Comparison of ENCODE assay signal across 19 cellular contexts in genomic region chr11:2295971-2296912, GRCh38. TPM values are rescaled to one million over a fixed set of nuclear protein-coding genes. Genes with fewer than 3 reads are reported as not detected.
DNase-seq lines count a peak whose midpoint lies in the region; ATAC-seq and TF ChIP-seq lines count a peak whose summit lies in the region.
"Had no signal": no experiment of that assay in that cellular context is flagged by ENCODE, and none has a peak within 500 bp of the region (broad histone marks: within the 10 kb centered on the region; RNA-seq: fewer than 3 reads in every experiment).

No MANE protein-coding gene starts in this region.

- no peak overlapping the region for H4K8ac ChIP-seq in H9 (replicated peaks; ENCODE audit: insufficient read length, low read depth, low read length)

- no peak overlapping the region for H3K27ac ChIP-seq in H9 (ENCODE audit: insufficient read length, low read depth, low read length)
- no peak overlapping the region for H3K27ac ChIP-seq in right lobe of liver
- no peak overlapping the region for H3K27ac ChIP-seq in GM23248
- H3K27ac ChIP-seq: BLaER1 treated with 17β-estradiol and CSF1 and Interleukin-3, amounts not matched to agents 10 nM and 100 nM; body of pancreas; pancreas; skin epidermis had no signal

- H3K9me3 Mint-ChIP-seq in activated CD4-positive, alpha-beta T cell treated with anti-CD3 and anti-CD28 coated beads, Interleukin-2, amount 10 ng/mL, durations not matched to agents 7 days and 5 days = no peaks in the 10 kb centered on the region
- no peaks in the 10 kb centered on the region; a peak in 1 of 5 replicates for H3K9me3 Mint-ChIP-seq in H9

- H3K27ac Mint-ChIP-seq in activated CD4-positive, alpha-beta T cell treated with anti-CD3 and anti-CD28 coated beads, Interleukin-2, amount 10 ng/mL, durations not matched to agents 7 days and 5 days = peak overlapping the region; percentile 13
- no peak overlapping the region; a peak in 1 of 7 replicates for H3K27ac Mint-ChIP-seq in H9

- no peak overlapping the region for H2BK20ac ChIP-seq in H9 (ENCODE audit: low read depth, low read length, poor library complexity, severe bottlenecking)

- TF ChIP-seq CTCF in H9 (conservative IDR thresholded peaks at IDR 0.05) = no peak
- TF ChIP-seq CTCF in right lobe of liver (IDR thresholded peaks at IDR 0.05) = no peak

- no peak for TF ChIP-seq POLR2A in right lobe of liver (IDR thresholded peaks at IDR 0.05)

- H3K79me2 ChIP-seq in H9 (ENCODE audit: insufficient read depth, low read length) (no peaks in the 10 kb centered on the region), GM23248 (ENCODE audit: insufficient read depth) (no peaks in the 10 kb centered on the region)

- H3K14ac ChIP-seq in H9 (ENCODE audit: insufficient read depth, low read length) = no peak overlapping the region

- in situ Hi-C loops in GM23248 (cut with MboI) = loop anchor here (10.0 to 25.0 kb wide), 2 partner anchors 109 to 129 kb away; no protein-coding TSS in a partner anchor

- intact Hi-C loops in right lobe of liver (cut with DNase I) = loop anchor here in 1 of 2 donors (5.0 kb wide), 1 partner anchor 99 kb away; no protein-coding TSS in a partner anchor
- intact Hi-C loops in sciatic nerve (cut with DNase I) = loop anchor here (5.0 kb wide), 1 partner anchor 99 kb away; no protein-coding TSS in a partner anchor

- H3K56ac ChIP-seq in H9 (ENCODE audit: insufficient read length, low read depth, low read length) = no peak overlapping the region

- H3K4me3 Mint-ChIP-seq in activated CD4-positive, alpha-beta T cell treated with anti-CD3 and anti-CD28 coated beads, Interleukin-2, amount 10 ng/mL, durations not matched to agents 7 days and 5 days = no peak overlapping the region
- H3K4me3 Mint-ChIP-seq in H9 = no peak overlapping the region

- H3K4me2 ChIP-seq in H9 (ENCODE audit: insufficient read depth, insufficient read length, low read length) (no peak overlapping the region), GM23248 (ENCODE audit: unreplicated experiment) (no peak overlapping the region)
- H3K4me2 ChIP-seq: BLaER1 treated with 17β-estradiol and CSF1 and Interleukin-3, amounts not matched to agents 10 nM and 100 nM had no signal

- no peak overlapping the region for H3K4me3 ChIP-seq in right lobe of liver
- no peak overlapping the region for H3K4me3 ChIP-seq in GM23248
- H3K4me3 ChIP-seq: BLaER1 treated with 17β-estradiol and CSF1 and Interleukin-3, amounts not matched to agents 10 nM and 100 nM; body of pancreas; GM12878; pancreas; skin epidermis had no signal

- peaks cover 30% of the 10 kb centered on the region for H3K4me1 Mint-ChIP-seq in activated CD4-positive, alpha-beta T cell treated with anti-CD3 and anti-CD28 coated beads, Interleukin-2, amount 10 ng/mL, durations not matched to agents 7 days and 5 days
- H3K4me1 Mint-ChIP-seq in H9 = no peaks in the 10 kb centered on the region

- no CpG with 5 or more reads among the region's 17 CpGs for WGBS in H9 (ENCODE audit: extremely low coverage, insufficient read length, low lambda C conversion rate)
- 31% methylated on average over 3 of the region's 17 CpGs for WGBS in right lobe of liver (ENCODE audit: insufficient coverage, low coverage, low lambda C conversion rate, missing lambda C conversion rate)
- WGBS in GM23248 (ENCODE audit: low coverage in 1 of 2, low lambda C conversion rate in 2 of 2, missing lambda C conversion rate in 2 of 2), 2 experiments = 52 to 56% methylated on average over 17 of the region's 17 CpGs

- no peaks in the 10 kb centered on the region for H3F3A ChIP-seq in GM23248 (ENCODE audit: insufficient read depth)

- no peak overlapping the region for H3K4ac ChIP-seq in H9 (ENCODE audit: low read depth, low read length)

- H3K9me2 ChIP-seq in GM23248 (ENCODE audit: insufficient read depth) = no peaks in the 10 kb centered on the region

- peaks cover 29% of the 10 kb centered on the region for H3K36me3 Mint-ChIP-seq in activated CD4-positive, alpha-beta T cell treated with anti-CD3 and anti-CD28 coated beads, Interleukin-2, amount 10 ng/mL, durations not matched to agents 7 days and 5 days (ENCODE audit: low read depth)
- H3K36me3 Mint-ChIP-seq in H9 (ENCODE audit: insufficient read depth in 1 of 3, low read depth in 3 of 3) = no peaks in the 10 kb centered on the region

- CTCF ChIA-PET in activated CD4-positive, alpha-beta T cell treated with anti-CD3 and anti-CD28 coated beads, Interleukin-2, amount 10 ng/mL, durations not matched to agents 7 days and 5 days (lab: Charles Lee) = interaction anchor here (2.1 to 2.4 kb wide), 2 partner anchors 9 to 124 kb away, joined by 9 to 10 read pairs; no protein-coding TSS in a partner anchor

- H3K27me3 ChIP-seq in H9 (ENCODE audit: insufficient read depth, low read length) (no peaks in the 10 kb centered on the region; the same call in 1 of the 2 replicates), right lobe of liver (no peaks in the 10 kb centered on the region), GM23248 (replicated peaks; ENCODE audit: insufficient read depth) (peaks cover 6% of the 10 kb centered on the region; the same call in 1 of the 2 replicates)
- H3K27me3 ChIP-seq: body of pancreas, pancreas had no signal

- H3K79me1 ChIP-seq in H9 (ENCODE audit: insufficient read depth, low read depth, low read length, poor library complexity, severe bottlenecking) = no peaks in the 10 kb centered on the region

- H2AK5ac ChIP-seq in H9 (ENCODE audit: insufficient read length, low read length) = no peak overlapping the region

- no peak overlapping the region for H4K91ac ChIP-seq in H9 (ENCODE audit: insufficient read length, low read depth, low read length)

- H2AFZ ChIP-seq in H9 (ENCODE audit: low read length) (no peak overlapping the region), GM23248 (no peak overlapping the region)

- H3K23me2 ChIP-seq in H9 (ENCODE audit: insufficient read length, low read depth, low read length, poor library complexity, severe bottlenecking) = no peaks in the 10 kb centered on the region

- H3K9me3 ChIP-seq in H9 (ENCODE audit: control insufficient read depth, low read depth, low read length) (no peaks in the 10 kb centered on the region), right lobe of liver (no peaks in the 10 kb centered on the region), GM23248 (ENCODE audit: low read depth) (no peaks in the 10 kb centered on the region)
- H3K9me3 ChIP-seq: BLaER1 treated with 17β-estradiol and CSF1 and Interleukin-3, amounts not matched to agents 10 nM and 100 nM; body of pancreas; pancreas had no signal

- H4K20me1 ChIP-seq in H9 (ENCODE audit: control insufficient read depth, insufficient read depth, insufficient read length) (no peaks in the 10 kb centered on the region), GM23248 (ENCODE audit: insufficient read depth) (no peaks in the 10 kb centered on the region)

- no peak overlapping the region for H2BK120ac ChIP-seq in H9 (ENCODE audit: low read depth, low read length, poor library complexity, severe bottlenecking)

- H3K4me1 ChIP-seq in H9 (ENCODE audit: insufficient read depth, low read length) = no peaks in the 10 kb centered on the region
- H3K4me1 ChIP-seq in right lobe of liver = no peaks in the 10 kb centered on the region
- H3K4me1 ChIP-seq in GM23248 (ENCODE audit: insufficient read depth) = no peaks in the 10 kb centered on the region
- H3K4me1 ChIP-seq: body of pancreas, pancreas had no signal

- no peak overlapping the region for H2BK15ac ChIP-seq in H9 (ENCODE audit: low read depth, low read length)

- H3K9ac ChIP-seq in H9 (ENCODE audit: extremely low read depth, insufficient read length, low read length) (no peak overlapping the region), GM23248 (no peak overlapping the region)
- H3K9ac ChIP-seq: BLaER1 treated with 17β-estradiol and CSF1 and Interleukin-3, amounts not matched to agents 10 nM and 100 nM had no signal

- peak; percentile 4 for DNase-seq in activated CD4-positive, alpha-beta T cell treated with anti-CD3 and anti-CD28 coated beads, Interleukin-2, amount 10 ng/mL, durations not matched to agents 7 days and 5 days
- DNase-seq in activated CD4-positive, alpha-beta T cell treated with anti-CD3 and anti-CD28 coated beads, Interleukin-2, amount 50 U/mL, for 4 hours = no peak
- DNase-seq in H9 (peak; percentile 18), right lobe of liver (peak in 2 of 3 donors; percentile 38 to 42), sciatic nerve (ENCODE audit: low spot score) (peak; percentile 43), NCI-H2227 (lab: John Stamatoyannopoulos, UW; ENCODE audit: unreplicated experiment) (no peak), NCI-H2107 treated with DMSO at 0.1 percent for 48 hours (lab: John Stamatoyannopoulos, UW; ENCODE audit: unreplicated experiment) (no peak), GM23248 (no peak)
- DNase-seq: foreskin fibroblast; HCEC 1CT; SHP77 treated with DMSO at 0.1 percent for 48 hours; stimulated activated CD4-positive, alpha-beta T cell treated with anti-CD3 and anti-CD28 coated beads, Interleukin-4, amount 100 ng/mL, for 1 hour; T-helper 1 cell had no signal

- H3T11ph ChIP-seq in H9 (ENCODE audit: low read length) = no peak overlapping the region

- POLR2A ChIA-PET in activated CD4-positive, alpha-beta T cell treated with anti-CD3 and anti-CD28 coated beads, Interleukin-2, amount 10 ng/mL, durations not matched to agents 7 days and 5 days (lab: Charles Lee) = no interaction called here

- no peak overlapping the region for H3K23ac ChIP-seq in H9 (ENCODE audit: insufficient read length, low read depth, low read length)

- H3K27me3 Mint-ChIP-seq in activated CD4-positive, alpha-beta T cell treated with anti-CD3 and anti-CD28 coated beads, Interleukin-2, amount 10 ng/mL, durations not matched to agents 7 days and 5 days = no peaks in the 10 kb centered on the region
- H3K27me3 Mint-ChIP-seq in H9 (ENCODE audit: low read depth) = peaks cover 48% of the 10 kb centered on the region

- no peak overlapping the region for H2BK12ac ChIP-seq in H9 (ENCODE audit: insufficient read length, low read depth, low read length)

- H4K5ac ChIP-seq in H9 (ENCODE audit: insufficient read length, low read depth, low read length) = no peak overlapping the region

- H3K36me3 ChIP-seq in right lobe of liver (no peaks in the 10 kb centered on the region), GM23248 (ENCODE audit: low read depth) (no peaks in the 10 kb centered on the region)
- H3K36me3 ChIP-seq: pancreas had no signal

- H3K18ac ChIP-seq in H9 (ENCODE audit: insufficient read length, low read depth, low read length) = no peak overlapping the region

- H2BK5ac ChIP-seq in H9 (ENCODE audit: insufficient read length, low read length) = no peak overlapping the region

- ATAC-seq in right lobe of liver = no peak
- no peak for ATAC-seq in sciatic nerve
- ATAC-seq: body of pancreas, GM12878, pancreas had no signal

RNA-seq across cellular contexts. Expression of gene C11orf21, which starts 5.5 kb away (rescaled TPM):
- 10 to 100 TPM; 66.4 to 81.0 TPM for total RNA-seq in activated CD4-positive, alpha-beta T cell treated with anti-CD3 and anti-CD28 coated beads, Interleukin-2, amount 10 ng/mL, durations not matched to agents 7 days and 5 days
- total RNA-seq in H9 (2021) (not detected in 2 replicates), right lobe of liver (under 1 TPM; 0.25 to 0.51 (median 0.39) TPM), sciatic nerve (3.1 TPM)
- not detected in 2 replicates for total RNA-seq in GM23248 (2014; rRNA removed; shearing (Covaris generic))
- not detected in 2 replicates for polyA plus RNA-seq in GM23248 (2016; fragmentation: Nextera tagmentation; extraction: Ambion mirVana)
- total RNA-seq: G401 had no signal

RNA-seq across cellular contexts. Expression of gene TSPAN32, which starts 5.6 kb away (rescaled TPM):
- 10 to 100 TPM; 77.6 to 98.9 TPM for total RNA-seq in activated CD4-positive, alpha-beta T cell treated with anti-CD3 and anti-CD28 coated beads, Interleukin-2, amount 10 ng/mL, durations not matched to agents 7 days and 5 days
- not detected in 2 replicates for total RNA-seq in H9 (2021)
- total RNA-seq in right lobe of liver = 1 to 10 TPM in 1 of 6 experiments, under 1 TPM in 3, not detected in 2; 0.24 to 1.2 (median 0.63) TPM
- 7.3 TPM for total RNA-seq in sciatic nerve
- not detected in 2 replicates for total RNA-seq in GM23248 (2014; rRNA removed; shearing (Covaris generic))
- not detected in 2 replicates for polyA plus RNA-seq in GM23248 (2016; fragmentation: Nextera tagmentation; extraction: Ambion mirVana)
- total RNA-seq: G401, GM12878 had no signal

RNA-seq across cellular contexts. Expression of gene ASCL2, which starts 25.9 kb away (rescaled TPM):
- under 1 TPM; 0.31 to 0.40 TPM for total RNA-seq in activated CD4-positive, alpha-beta T cell treated with anti-CD3 and anti-CD28 coated beads, Interleukin-2, amount 10 ng/mL, durations not matched to agents 7 days and 5 days
- total RNA-seq in H9 (2021) (0.35 TPM in 2 replicates), right lobe of liver (under 1 TPM; 0.42 to 0.81 (median 0.64) TPM), sciatic nerve (0.80 TPM)
- total RNA-seq in GM23248 (2014; rRNA removed; shearing (Covaris generic)) = not detected in 2 replicates
- polyA plus RNA-seq in GM23248 (2016; fragmentation: Nextera tagmentation; extraction: Ambion mirVana) = not detected in 2 replicates
- total RNA-seq: G401, GM12878 had no signal
- polyA plus RNA-seq: GM12878 had no signal

Comparison
In these comparisons a context has a peak if more than half of its experiments do, and no peak if none do; other contexts are left out.
1. DNase-seq: peak in activated CD4-positive, alpha-beta T cell treated with anti-CD3 and anti-CD28 coated beads, Interleukin-2, amount 10 ng/mL, durations not matched to agents 7 days and 5 days (single experiment), H9 (single experiment), right lobe of liver (2 of 3) and sciatic nerve (single experiment); none in activated CD4-positive, alpha-beta T cell treated with anti-CD3 and anti-CD28 coated beads, Interleukin-2, amount 50 U/mL, for 4 hours (0 of 2), NCI-H2227 (single experiment), NCI-H2107 treated with DMSO at 0.1 percent for 48 hours (single experiment) and GM23248 (single experiment).
2. RNA of gene C11orf21, which starts 5.5 kb away (total RNA-seq): 66.4 to 81.0 TPM in activated CD4-positive, alpha-beta T cell treated with anti-CD3 and anti-CD28 coated beads, Interleukin-2, amount 10 ng/mL, durations not matched to agents 7 days and 5 days; 3.1 TPM in sciatic nerve (single experiment), 0.25 to 0.51 TPM in right lobe of liver, not detected in H9 and not detected in GM23248; every median in the first group is over 10 times any median in the second.